Comparison of ENCODE assay signal across 20 cellular contexts in the genomic region with DNA sequence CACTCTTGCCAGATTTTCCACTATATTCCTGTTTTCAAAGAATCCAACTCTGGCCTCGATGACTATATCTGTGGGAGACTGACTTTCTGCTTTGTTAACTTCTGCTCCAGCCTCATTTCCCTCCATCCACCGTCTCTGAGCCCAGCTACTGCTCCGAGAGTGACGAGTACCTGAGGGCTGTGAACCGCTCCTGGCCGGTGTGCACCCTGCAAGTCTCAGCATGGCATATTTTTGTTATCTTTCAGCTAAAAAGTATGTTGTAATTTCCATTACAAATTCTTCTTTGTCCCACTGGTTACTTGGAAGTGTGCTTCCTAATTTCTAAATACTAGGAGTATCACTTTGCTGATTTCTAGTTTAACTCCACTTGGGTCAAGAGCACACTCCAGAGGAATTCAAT. TPM values are rescaled to one million over a fixed set of nuclear protein-coding genes. Genes with fewer than 3 reads are reported as not detected.
DNase-seq lines count a peak whose midpoint lies in the region; ATAC-seq and TF ChIP-seq lines count a peak whose summit lies in the region.
"Had no signal": no experiment of that assay in that cellular context is flagged by ENCODE, and none has a peak within 500 bp of the region (broad histone marks: within the 10 kb centered on the region; RNA-seq: fewer than 3 reads in every experiment).

No MANE protein-coding gene starts in this region.

- CTCF ChIA-PET in RWPE1 (lab: Yijun Ruan, JAX): interaction anchor here (0.7 kb wide), 1 partner anchor 1623 kb away, joined by 5 read pairs; no protein-coding TSS in a partner anchor
- CTCF ChIA-PET in activated CD4-positive, alpha-beta memory T cell treated with anti-CD3 and anti-CD28 coated beads, Interleukin-2, amount 10 ng/mL, durations not matched to agents 7 days and 5 days (lab: Charles Lee): no interaction called here

- H3K9me3 Mint-ChIP-seq in activated CD4-positive, alpha-beta memory T cell treated with anti-CD3 and anti-CD28 coated beads, Interleukin-2, amount 10 ng/mL, durations not matched to agents 7 days and 5 days: no peaks in the 10 kb centered on the region
- H3K9me3 Mint-ChIP-seq: CD4-positive, alpha-beta memory T cell had no signal

- H3K9me3 ChIP-seq in cardiac muscle cell (ENCODE audit: low read depth): no peaks in the 10 kb centered on the region
- H3K9me3 ChIP-seq in thymus (ENCODE audit: control insufficient read depth): peaks cover 2% of the 10 kb centered on the region
- no peaks in the 10 kb centered on the region for H3K9me3 ChIP-seq in prostate gland
- H3K9me3 ChIP-seq: A549, MG63 had no signal

- no peak for ATAC-seq in left cardiac atrium
- peak; percentile 45 for ATAC-seq in esophagus mucosa
- ATAC-seq: A549 had no signal

- H3K36me3 Mint-ChIP-seq in activated CD4-positive, alpha-beta memory T cell treated with anti-CD3 and anti-CD28 coated beads, Interleukin-2, amount 10 ng/mL, durations not matched to agents 7 days and 5 days (ENCODE audit: low read depth): no peaks in the 10 kb centered on the region

- H3K36me3 ChIP-seq in cardiac muscle cell (no peaks in the 10 kb centered on the region), thymus (ENCODE audit: control insufficient read depth, insufficient read depth) (no peaks in the 10 kb centered on the region), prostate gland (no peaks in the 10 kb centered on the region)
- H3K36me3 ChIP-seq: MG63 had no signal

- no peak for TF ChIP-seq POLR2A in prostate gland (IDR thresholded peaks at IDR 0.05)

- H3K27me3 Mint-ChIP-seq in activated CD4-positive, alpha-beta memory T cell treated with anti-CD3 and anti-CD28 coated beads, Interleukin-2, amount 10 ng/mL, durations not matched to agents 7 days and 5 days: no peaks in the 10 kb centered on the region
- H3K27me3 Mint-ChIP-seq: CD4-positive, alpha-beta memory T cell had no signal

- H3K27ac Mint-ChIP-seq in activated CD4-positive, alpha-beta memory T cell treated with anti-CD3 and anti-CD28 coated beads, Interleukin-2, amount 10 ng/mL, durations not matched to agents 7 days and 5 days: no peak overlapping the region

- intact Hi-C loops in left cardiac atrium (cut with DNase I) (no loop called here), prostate gland (cut with DNase I) (no loop called here)

- no peak for DNase-seq in cardiac muscle cell (ENCODE audit: low read depth in 1 of 2, low spot score in 1 of 2)
- DNase-seq in left cardiac atrium: no peak
- DNase-seq in RWPE1 (ENCODE audit: low spot score): no peak
- DNase-seq in prostate gland (ENCODE audit: low spot score): no peak
- no peak for DNase-seq in activated CD4-positive, alpha-beta memory T cell treated with anti-CD3 and anti-CD28 coated beads, Interleukin-2, amount 10 ng/mL, durations not matched to agents 7 days and 5 days
- no peak for DNase-seq in stimulated activated CD4-positive, alpha-beta T cell treated with anti-CD3 and anti-CD28 coated beads, Interleukin-2, amount 100 ng/mL, for 48 hours
- DNase-seq: CD4-positive, alpha-beta memory T cell; DMS79 treated with DMSO at 0.1 percent for 48 hours; GF-D8; GOT3; MG63; NCI-H1092 treated with DMSO at 0.1 percent for 48 hours; NCI-H1694; NCI-H345; NCI-H526 treated with DMSO at 0.1 percent for 48 hours; SHP77 treated with DMSO at 0.1 percent for 48 hours had no signal

- H3K4me1 Mint-ChIP-seq in activated CD4-positive, alpha-beta memory T cell treated with anti-CD3 and anti-CD28 coated beads, Interleukin-2, amount 10 ng/mL, durations not matched to agents 7 days and 5 days: no peaks in the 10 kb centered on the region

- peak overlapping the region; percentile 38 for H3K27ac ChIP-seq in cardiac muscle cell
- peak overlapping the region; percentile 58 for H3K27ac ChIP-seq in RWPE1
- H3K27ac ChIP-seq in thymus (ENCODE audit: low read depth): peak overlapping the region; percentile 10
- no peak overlapping the region for H3K27ac ChIP-seq in prostate gland
- H3K27ac ChIP-seq: A549, KMS-11 had no signal

- 93% methylated on average over 6 of the region's 6 CpGs for WGBS in thymus
- WGBS in prostate gland: 57% methylated on average over 6 of the region's 6 CpGs

- no peaks in the 10 kb centered on the region for H3K27me3 ChIP-seq in cardiac muscle cell
- no peaks in the 10 kb centered on the region for H3K27me3 ChIP-seq in thymus (ENCODE audit: control insufficient read depth, insufficient read depth)
- H3K27me3 ChIP-seq in prostate gland (replicated peaks; ENCODE audit: insufficient read depth): no peaks in the 10 kb centered on the region
- H3K27me3 ChIP-seq: MG63 had no signal

- H3K4me3 ChIP-seq in cardiac muscle cell: no peak overlapping the region
- H3K4me3 ChIP-seq in thymus (ENCODE audit: low read length): no peak overlapping the region
- H3K4me3 ChIP-seq in prostate gland: no peak overlapping the region
- H3K4me3 ChIP-seq: A549, MG63 had no signal

- TF ChIP-seq CTCF in cardiac muscle cell (IDR thresholded peaks at IDR 0.05; ENCODE audit: low read depth, low read length) (no peak), RWPE1 (conservative IDR thresholded peaks at IDR 0.05; ENCODE audit: low read depth) (no peak), prostate gland (IDR thresholded peaks at IDR 0.05) (no peak)

- POLR2A ChIA-PET in RWPE1 (lab: Yijun Ruan, JAX; ENCODE audit: low non-redundant PET): no interaction called here
- POLR2A ChIA-PET in activated CD4-positive, alpha-beta memory T cell treated with anti-CD3 and anti-CD28 coated beads, Interleukin-2, amount 10 ng/mL, durations not matched to agents 7 days and 5 days (lab: Charles Lee): no interaction called here

- no peak overlapping the region for H3K4me3 Mint-ChIP-seq in activated CD4-positive, alpha-beta memory T cell treated with anti-CD3 and anti-CD28 coated beads, Interleukin-2, amount 10 ng/mL, durations not matched to agents 7 days and 5 days

- H3K4me1 ChIP-seq in cardiac muscle cell (ENCODE audit: low read depth): peaks cover 16% of the 10 kb centered on the region
- peaks cover 31% of the 10 kb centered on the region for H3K4me1 ChIP-seq in thymus (ENCODE audit: control insufficient read depth, insufficient read depth, low read length)
- no peaks in the 10 kb centered on the region for H3K4me1 ChIP-seq in prostate gland (replicated peaks)
- H3K4me1 ChIP-seq: A549 had no signal

RNA-seq across cellular contexts. Expression of a gene that starts 36.5 kb away (rescaled TPM):
- total RNA-seq in cardiac muscle cell: 31.1 and 43.8 TPM in 2 replicates
- polyA plus RNA-seq in cardiac muscle cell: 52.0 and 55.9 TPM in 2 replicates
- total RNA-seq in left cardiac atrium: 10 to 100 TPM; 36.6 to 44.0 TPM
- total RNA-seq in esophagus mucosa: 32.1 TPM
- polyA plus RNA-seq in thymus: 46.5 TPM
- 10 to 100 TPM; 39.3 to 46.5 TPM for total RNA-seq in prostate gland
- total RNA-seq in activated CD4-positive, alpha-beta memory T cell treated with anti-CD3 and anti-CD28 coated beads, Interleukin-2, amount 10 ng/mL, durations not matched to agents 7 days and 5 days: 10 to 100 TPM; 49.5 to 52.9 TPM

RNA-seq across cellular contexts. Expression of a gene that starts 49.0 kb away (rescaled TPM):
- 0.51 and 0.60 TPM in 2 replicates for total RNA-seq in cardiac muscle cell
- 0.55 and 0.59 TPM in 2 replicates for polyA plus RNA-seq in cardiac muscle cell
- 10 to 100 TPM in 1 of 2 donors, 1 to 10 TPM in 1; 9.0 to 21.7 TPM for total RNA-seq in left cardiac atrium
- 0.76 TPM for total RNA-seq in esophagus mucosa
- polyA plus RNA-seq in thymus: 2.9 TPM
- 10 to 100 TPM in 1 of 2 donors, 1 to 10 TPM in 1; 8.8 to 17.2 TPM for total RNA-seq in prostate gland
- 1 to 10 TPM; 2.6 to 2.7 TPM for total RNA-seq in activated CD4-positive, alpha-beta memory T cell treated with anti-CD3 and anti-CD28 coated beads, Interleukin-2, amount 10 ng/mL, durations not matched to agents 7 days and 5 days

Comparison
In these comparisons a context has a peak if more than half of its experiments do, and no peak if none do; other contexts are left out.
1. H3K27ac ChIP-seq: peak in cardiac muscle cell (single experiment), RWPE1 (single experiment) and thymus (single experiment); none in prostate gland (0 of 2).